ENCODE assay signal across 16 cellular contexts in genomic region chr5:135335031-135335828, GRCh38.
DNase-seq lines count a peak whose midpoint lies in the region; ATAC-seq and TF ChIP-seq lines count a peak whose summit lies in the region.
"Had no signal": no experiment of that assay in that cellular context is flagged by ENCODE, and none has a peak within 500 bp of the region (broad histone marks: within the 10 kb centered on the region; RNA-seq: fewer than 3 reads in every experiment).

No MANE protein-coding gene starts in this region.

- no peak for ATAC-seq in activated CD8-positive, alpha-beta T cell treated with anti-CD3 and anti-CD28 coated beads for 36 hours
- ATAC-seq in activated CD8-positive, alpha-beta T cell treated with anti-CD3 and anti-CD28 coated beads, Interleukin-2, amount 10 ng/mL, durations not matched to agents 7 days and 5 days = no peak
- ATAC-seq: activated CD4-positive, CD25-positive, alpha-beta regulatory T cell treated with anti-CD3 and anti-CD28 coated beads, Interleukin-2, amount 50 U/mL, for 24 hours had no signal

- no peaks in the 10 kb centered on the region for H3K27me3 Mint-ChIP-seq in activated CD8-positive, alpha-beta T cell treated with anti-CD3 and anti-CD28 coated beads for 36 hours
- no peaks in the 10 kb centered on the region for H3K27me3 Mint-ChIP-seq in activated CD8-positive, alpha-beta T cell treated with anti-CD3 and anti-CD28 coated beads, Interleukin-2, amount 10 ng/mL, durations not matched to agents 7 days and 5 days (ENCODE audit: low read depth)
- peaks cover 4% of the 10 kb centered on the region for H3K27me3 Mint-ChIP-seq in HFFc6 (ENCODE audit: insufficient read depth)
- no peaks in the 10 kb centered on the region for H3K27me3 Mint-ChIP-seq in activated T-helper 1 cell treated with anti-CD3 and anti-CD28 coated beads, Interleukin-12 subunit alpha, Interleukin-12 subunit beta, Interleukin-2, Interleukin-4 antibody, amounts not matched to agents 30 ng/mL and 10 ng/mL and 1 ng/mL, durations not matched to agents 14 hours and 24 hours and 36 hours (ENCODE audit: insufficient read depth)
- H3K27me3 Mint-ChIP-seq in osteocyte (ENCODE audit: unreplicated experiment) = no peaks in the 10 kb centered on the region
- H3K27me3 Mint-ChIP-seq: CD4-positive, CD25-positive, alpha-beta regulatory T cell had no signal

- no peak for DNase-seq in activated CD8-positive, alpha-beta T cell treated with anti-CD3 and anti-CD28 coated beads for 36 hours
- no peak for DNase-seq in activated CD8-positive, alpha-beta T cell treated with anti-CD3 and anti-CD28 coated beads, Interleukin-2, amount 10 ng/mL, durations not matched to agents 7 days and 5 days
- DNase-seq in HFFc6 (no peak), osteocyte (ENCODE audit: extremely low spot score, unreplicated experiment) (no peak), HCEC 1CT (no peak), GM03348 (ENCODE audit: low spot score) (no peak), H4 (ENCODE audit: low spot score) (no peak)
- no peak for DNase-seq in activated T-helper 1 cell treated with anti-CD3 and anti-CD28 coated beads, Interleukin-12 subunit alpha, Interleukin-12 subunit beta, Interleukin-2, Interleukin-4 antibody, amounts not matched to agents 30 ng/mL and 10 ng/mL and 1 ng/mL, durations not matched to agents 14 hours and 24 hours and 36 hours (ENCODE audit: low spot score)
- DNase-seq: CD4-positive, CD25-positive, alpha-beta regulatory T cell; dermis blood vessel endothelial cell; DMS153; NCI-H187; NCI-H510A; stimulated activated CD8-positive, alpha-beta memory T cell treated with anti-CD3 and anti-CD28 coated beads, Interleukin-4, amount 100 ng/mL, for 48 hours had no signal

- H3K4me3 Mint-ChIP-seq in activated CD8-positive, alpha-beta T cell treated with anti-CD3 and anti-CD28 coated beads for 36 hours = no peak overlapping the region
- no peak overlapping the region for H3K4me3 Mint-ChIP-seq in activated CD8-positive, alpha-beta T cell treated with anti-CD3 and anti-CD28 coated beads, Interleukin-2, amount 10 ng/mL, durations not matched to agents 7 days and 5 days
- no peak overlapping the region for H3K4me3 Mint-ChIP-seq in HFFc6
- no peak overlapping the region for H3K4me3 Mint-ChIP-seq in activated T-helper 1 cell treated with anti-CD3 and anti-CD28 coated beads, Interleukin-12 subunit alpha, Interleukin-12 subunit beta, Interleukin-2, Interleukin-4 antibody, amounts not matched to agents 30 ng/mL and 10 ng/mL and 1 ng/mL, durations not matched to agents 14 hours and 24 hours and 36 hours
- H3K4me3 Mint-ChIP-seq in osteocyte (ENCODE audit: unreplicated experiment) = no peak overlapping the region
- H3K4me3 Mint-ChIP-seq: CD4-positive, CD25-positive, alpha-beta regulatory T cell had no signal

- no peaks in the 10 kb centered on the region for H3K9me3 Mint-ChIP-seq in activated CD8-positive, alpha-beta T cell treated with anti-CD3 and anti-CD28 coated beads for 36 hours
- H3K9me3 Mint-ChIP-seq in activated CD8-positive, alpha-beta T cell treated with anti-CD3 and anti-CD28 coated beads, Interleukin-2, amount 10 ng/mL, durations not matched to agents 7 days and 5 days (ENCODE audit: insufficient read depth) = no peaks in the 10 kb centered on the region
- no peaks in the 10 kb centered on the region for H3K9me3 Mint-ChIP-seq in HFFc6
- H3K9me3 Mint-ChIP-seq in activated T-helper 1 cell treated with anti-CD3 and anti-CD28 coated beads, Interleukin-12 subunit alpha, Interleukin-12 subunit beta, Interleukin-2, Interleukin-4 antibody, amounts not matched to agents 30 ng/mL and 10 ng/mL and 1 ng/mL, durations not matched to agents 14 hours and 24 hours and 36 hours = no peaks in the 10 kb centered on the region
- H3K9me3 Mint-ChIP-seq in osteocyte (ENCODE audit: unreplicated experiment) = no peaks in the 10 kb centered on the region
- H3K9me3 Mint-ChIP-seq: activated T-helper 2 cell treated with anti-CD3 and anti-CD28 coated beads, Interferon-gamma antibody, Interleukin-2, Interleukin-4, amounts not matched to agents 10 μg/mL and 5 μg/mL and 100 μg/mL, durations not matched to agents 14 hours and 24 hours and 36 hours; CD4-positive, CD25-positive, alpha-beta regulatory T cell had no signal

- CTCF ChIA-PET in activated CD8-positive, alpha-beta T cell treated with anti-CD3 and anti-CD28 coated beads for 36 hours (lab: Charles Lee) = no interaction called here
- CTCF ChIA-PET in activated CD8-positive, alpha-beta T cell treated with anti-CD3 and anti-CD28 coated beads, Interleukin-2, amount 10 ng/mL, durations not matched to agents 7 days and 5 days (lab: Charles Lee) = interaction anchor here (1.0 to 1.4 kb wide), 2 partner anchors 122 to 144 kb away, joined by 3 read pairs; no protein-coding TSS in a partner anchor

- peaks cover 20% of the 10 kb centered on the region for H3K36me3 Mint-ChIP-seq in activated CD8-positive, alpha-beta T cell treated with anti-CD3 and anti-CD28 coated beads for 36 hours (ENCODE audit: low read depth)
- peaks cover 50% of the 10 kb centered on the region for H3K36me3 Mint-ChIP-seq in activated CD8-positive, alpha-beta T cell treated with anti-CD3 and anti-CD28 coated beads, Interleukin-2, amount 10 ng/mL, durations not matched to agents 7 days and 5 days (ENCODE audit: low read depth)
- H3K36me3 Mint-ChIP-seq in HFFc6 (ENCODE audit: low read depth) = peaks cover 11% of the 10 kb centered on the region; the same call in 1 of the 2 replicates
- peaks cover 37% of the 10 kb centered on the region for H3K36me3 Mint-ChIP-seq in activated T-helper 1 cell treated with anti-CD3 and anti-CD28 coated beads, Interleukin-12 subunit alpha, Interleukin-12 subunit beta, Interleukin-2, Interleukin-4 antibody, amounts not matched to agents 30 ng/mL and 10 ng/mL and 1 ng/mL, durations not matched to agents 14 hours and 24 hours and 36 hours (ENCODE audit: low read depth)
- peaks cover 38% of the 10 kb centered on the region for H3K36me3 Mint-ChIP-seq in osteocyte (ENCODE audit: unreplicated experiment)

- intact Hi-C loops in activated CD8-positive, alpha-beta T cell treated with anti-CD3 and anti-CD28 coated beads for 36 hours (cut with micrococcal nuclease) = no loop called here
- intact Hi-C loops in activated T-helper 1 cell treated with anti-CD3 and anti-CD28 coated beads, Interleukin-12 subunit alpha, Interleukin-12 subunit beta, Interleukin-2, Interleukin-4 antibody, amounts not matched to agents 30 ng/mL and 10 ng/mL and 1 ng/mL, durations not matched to agents 14 hours and 24 hours and 36 hours (cut with micrococcal nuclease) = no loop called here

- no peak for TF ChIP-seq CTCF in activated CD8-positive, alpha-beta T cell treated with anti-CD3 and anti-CD28 coated beads for 36 hours (IDR thresholded peaks at IDR 0.05)
- TF ChIP-seq CTCF in HFFc6 (IDR thresholded peaks at IDR 0.05) (no peak), osteocyte (IDR thresholded peaks at IDR 0.05) (no peak)

- peaks cover 9% of the 10 kb centered on the region for H3K4me1 Mint-ChIP-seq in activated CD8-positive, alpha-beta T cell treated with anti-CD3 and anti-CD28 coated beads for 36 hours (ENCODE audit: low read depth)
- H3K4me1 Mint-ChIP-seq in activated CD8-positive, alpha-beta T cell treated with anti-CD3 and anti-CD28 coated beads, Interleukin-2, amount 10 ng/mL, durations not matched to agents 7 days and 5 days (ENCODE audit: low read depth) = peaks cover 11% of the 10 kb centered on the region
- H3K4me1 Mint-ChIP-seq in HFFc6 (ENCODE audit: low read depth) (peaks cover 53% of the 10 kb centered on the region), osteocyte (ENCODE audit: unreplicated experiment) (peaks cover 3% of the 10 kb centered on the region)
- peaks cover 13% of the 10 kb centered on the region for H3K4me1 Mint-ChIP-seq in activated T-helper 1 cell treated with anti-CD3 and anti-CD28 coated beads, Interleukin-12 subunit alpha, Interleukin-12 subunit beta, Interleukin-2, Interleukin-4 antibody, amounts not matched to agents 30 ng/mL and 10 ng/mL and 1 ng/mL, durations not matched to agents 14 hours and 24 hours and 36 hours (ENCODE audit: low read depth)

- POLR2A ChIA-PET in activated CD8-positive, alpha-beta T cell treated with anti-CD3 and anti-CD28 coated beads for 36 hours (lab: Charles Lee) = interaction anchor here (0.5 kb wide), 1 partner anchor 437 kb away, joined by 3 read pairs; no protein-coding TSS in a partner anchor
- POLR2A ChIA-PET in activated CD8-positive, alpha-beta T cell treated with anti-CD3 and anti-CD28 coated beads, Interleukin-2, amount 10 ng/mL, durations not matched to agents 7 days and 5 days (lab: Charles Lee) = no interaction called here

- H3K27ac Mint-ChIP-seq in activated CD8-positive, alpha-beta T cell treated with anti-CD3 and anti-CD28 coated beads for 36 hours = peak overlapping the region; percentile 57
- H3K27ac Mint-ChIP-seq in activated CD8-positive, alpha-beta T cell treated with anti-CD3 and anti-CD28 coated beads, Interleukin-2, amount 10 ng/mL, durations not matched to agents 7 days and 5 days = no peak overlapping the region
- H3K27ac Mint-ChIP-seq in HFFc6 (peak overlapping the region; percentile 75; the same call in 1 of the 2 replicates), osteocyte (ENCODE audit: unreplicated experiment) (peak overlapping the region; percentile 18)
- peak overlapping the region; percentile 23 for H3K27ac Mint-ChIP-seq in activated T-helper 1 cell treated with anti-CD3 and anti-CD28 coated beads, Interleukin-12 subunit alpha, Interleukin-12 subunit beta, Interleukin-2, Interleukin-4 antibody, amounts not matched to agents 30 ng/mL and 10 ng/mL and 1 ng/mL, durations not matched to agents 14 hours and 24 hours and 36 hours
- H3K27ac Mint-ChIP-seq: activated T-helper 2 cell treated with anti-CD3 and anti-CD28 coated beads, Interferon-gamma antibody, Interleukin-2, Interleukin-4, amounts not matched to agents 10 μg/mL and 5 μg/mL and 100 μg/mL, durations not matched to agents 14 hours and 24 hours and 36 hours had no signal
